In the genomic region with DNA sequence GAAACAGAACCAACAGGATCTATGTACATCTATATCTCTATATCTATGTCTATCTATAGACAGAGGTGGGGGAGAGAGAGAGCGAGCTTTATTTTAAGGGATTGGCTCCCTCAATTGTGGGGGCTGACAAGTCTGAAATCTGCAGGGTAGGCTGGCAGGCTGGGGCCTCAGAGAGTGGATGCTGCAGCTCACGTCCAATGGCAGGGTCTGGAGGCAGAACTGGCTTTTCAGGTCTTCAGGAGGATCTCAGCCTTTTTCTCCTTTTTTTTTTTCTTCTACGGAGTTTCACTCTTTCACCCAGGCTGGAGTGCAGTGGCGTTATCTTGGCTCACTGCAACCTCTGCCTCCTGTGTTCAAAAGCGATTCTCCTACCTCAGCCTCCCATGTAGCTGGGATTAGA, we compare ENCODE assay signal across 12 cellular contexts.
"Had no signal": no experiment of that assay in that cellular context is flagged by ENCODE, and none has a peak within 500 bp of the region (broad histone marks: within the 10 kb centered on the region; RNA-seq: fewer than 3 reads in every experiment).

No MANE protein-coding gene starts in this region.

- ATAC-seq: SK-N-SH treated with all-trans-retinoic acid at 6 μM for 48 hours had no signal

- H3K36me3 ChIP-seq: suprapubic skin had no signal

- H3K4me3 Mint-ChIP-seq: endodermal cell had no signal

- H3K27me3 ChIP-seq: suprapubic skin had no signal

- H3K27ac ChIP-seq: suprapubic skin had no signal

- H3K9me3 Mint-ChIP-seq: endodermal cell had no signal

- H3K9me3 ChIP-seq: suprapubic skin had no signal

- H3K4me1 Mint-ChIP-seq: endodermal cell had no signal

- DNase-seq: activated CD4-positive, alpha-beta T cell treated with anti-CD3 and anti-CD28 coated beads for 4 hours; activated CD8-positive, alpha-beta memory T cell treated with anti-CD3 and anti-CD28 coated beads for 24 hours; activated naive CD4-positive, alpha-beta T cell treated with Interleukin-2 at 50 U/mL for 16 hours; endodermal cell; head of caudate nucleus; naive B cell; nucleus accumbens; stimulated activated CD4-positive, alpha-beta T cell treated with anti-CD3 and anti-CD28 coated beads, Interleukin-15, amount 100 ng/mL, for 24 hours; stimulated activated CD4-positive, alpha-beta T cell treated with anti-CD3 and anti-CD28 coated beads, Interleukin-4, amount 100 ng/mL, for 24 hours; stimulated activated naive CD4-positive, alpha-beta T cell treated with Interleukin-2 at 50 U/mL for 16 hours had no signal

- H3K4me3 ChIP-seq: suprapubic skin had no signal

- H3K27ac Mint-ChIP-seq: endodermal cell had no signal
